8 cellular contexts compared by ENCODE assay signal in genomic region chr11:49995559-49995958, GRCh38.
DNase-seq lines count a peak whose midpoint lies in the region; ATAC-seq and TF ChIP-seq lines count a peak whose summit lies in the region.

No MANE protein-coding gene starts in this region.

- peak; percentile 70 for TF ChIP-seq CTCF in OCI-LY1 (IDR thresholded peaks at IDR 0.05; ENCODE audit: low read length)
- TF ChIP-seq CTCF in choroid plexus epithelial cell (conservative IDR thresholded peaks at IDR 0.05; ENCODE audit: low read depth, low read length), result peak; percentile 51

- no peak for ATAC-seq in GM19035 (IDR thresholded peaks at IDR 0.05; ENCODE audit: unreplicated experiment)

- no peaks in the 10 kb centered on the region for H3K36me3 ChIP-seq in OCI-LY1 (ENCODE audit: insufficient read depth, low read length)

- no peak overlapping the region for H3K9ac ChIP-seq in OCI-LY1 (ENCODE audit: low read length)

- H3K4me3 ChIP-seq in OCI-LY1 (ENCODE audit: low read depth, low read length, poor library complexity, severe bottlenecking), result no peak overlapping the region
- no peak overlapping the region for H3K4me3 ChIP-seq in choroid plexus epithelial cell (ENCODE audit: low read depth, low read length)

- no peaks in the 10 kb centered on the region for H3K9me3 ChIP-seq in OCI-LY1 (ENCODE audit: low read length)

- H3K4me1 ChIP-seq in OCI-LY1 (ENCODE audit: insufficient read depth, low read length, severe bottlenecking), result no peaks in the 10 kb centered on the region

- no peak overlapping the region for H2AFZ ChIP-seq in OCI-LY1 (ENCODE audit: low read length)

- DNase-seq in SIG-M5 treated with dmso at 0.1 percent for 504 hours (lab: John Stamatoyannopoulos, UW; ENCODE audit: unreplicated experiment) (peak; percentile 39), SIG-M5 (lab: John Stamatoyannopoulos, UW) (no peak), HuH-7 (ENCODE audit: low spot score) (peak; percentile 24), choroid plexus epithelial cell (ENCODE audit: low read depth) (peak; percentile 51), nucleus accumbens (lab: John Stamatoyannopoulos, UW) (peak in 37 of 56 donors; percentile 0 to 73 (median 12))
- DNase-seq in central memory CD4-positive, alpha-beta T cell, result no peak

- no peak overlapping the region for H3K4me2 ChIP-seq in OCI-LY1 (ENCODE audit: low read length)

- no peaks in the 10 kb centered on the region for H3K79me2 ChIP-seq in OCI-LY1 (ENCODE audit: insufficient read depth, low read length)

- no peaks in the 10 kb centered on the region for H4K20me1 ChIP-seq in OCI-LY1 (ENCODE audit: insufficient read depth, low read length)

- H3K27ac ChIP-seq in OCI-LY1 (ENCODE audit: low read depth, low read length, poor library complexity, severe bottlenecking), result no peak overlapping the region

- H3K9me2 ChIP-seq in OCI-LY1 (ENCODE audit: low read depth, low read length), result no peaks in the 10 kb centered on the region

- H3F3A ChIP-seq in OCI-LY1 (ENCODE audit: insufficient read depth, low read length), result no peaks in the 10 kb centered on the region

- no peaks in the 10 kb centered on the region for H3K27me3 ChIP-seq in OCI-LY1 (ENCODE audit: insufficient read depth, low read length)

Comparison
In these comparisons a context has a peak if more than half of its experiments do, and no peak if none do; other contexts are left out.
1. DNase-seq: peak in SIG-M5 treated with dmso at 0.1 percent for 504 hours (single experiment), HuH-7 (single experiment), choroid plexus epithelial cell (single experiment) and nucleus accumbens (37 of 56); none in SIG-M5 (single experiment) and central memory CD4-positive, alpha-beta T cell (single experiment).